ENCODE assay signal across 20 cellular contexts in genomic region chr12:79595273-79595672, GRCh38.
DNase-seq lines count a peak whose midpoint lies in the region; ATAC-seq and TF ChIP-seq lines count a peak whose summit lies in the region.
"Had no signal": no experiment of that assay in that cellular context is flagged by ENCODE, and none has a peak within 500 bp of the region (broad histone marks: within the 10 kb centered on the region; RNA-seq: fewer than 3 reads in every experiment).

No MANE protein-coding gene starts in this region.

- H3K4me3 ChIP-seq in GM23338 = no peak overlapping the region
- no peak overlapping the region for H3K4me3 ChIP-seq in thyroid gland (replicated peaks in 1 of 3)
- H3K4me3 ChIP-seq: A549; BLaER1 treated with 17β-estradiol and CSF1 and Interleukin-3, amounts not matched to agents 10 nM and 100 nM; GM12878 had no signal

- H3K27me3 ChIP-seq in GM23338 (ENCODE audit: insufficient read depth) = no peaks in the 10 kb centered on the region
- no peaks in the 10 kb centered on the region for H3K27me3 ChIP-seq in thyroid gland
- H3K27me3 ChIP-seq: BLaER1 treated with 17β-estradiol and CSF1 and Interleukin-3, amounts not matched to agents 10 nM and 100 nM had no signal

- H3K36me3 Mint-ChIP-seq in GM23338 (ENCODE audit: low read depth) = peaks cover 45% of the 10 kb centered on the region
- H3K36me3 Mint-ChIP-seq: CD8-positive, alpha-beta T cell had no signal

- peaks cover 7% of the 10 kb centered on the region for H3K27me3 Mint-ChIP-seq in GM23338 (ENCODE audit: insufficient read depth, low read depth, poor library complexity)
- H3K27me3 Mint-ChIP-seq: B cell; CD4-positive, alpha-beta T cell had no signal

- H4K20me1 ChIP-seq in GM23338 (replicated peaks; ENCODE audit: insufficient read depth) = 0 out of 2 replicates have a peak, but pooled peaks cover 11% of the 10 kb centered on the region
- H4K20me1 ChIP-seq: BLaER1 treated with 17β-estradiol and CSF1 and Interleukin-3, amounts not matched to agents 10 nM and 100 nM had no signal

- H3K9me2 ChIP-seq in GM23338 (ENCODE audit: insufficient read depth) = no peaks in the 10 kb centered on the region

- H3K27ac ChIP-seq in GM23338 (ENCODE audit: low read depth) (peak overlapping the region; percentile 35), thyroid gland (peak overlapping the region in 2 of 3 donors; percentile 11 to 32)
- H3K27ac ChIP-seq: 22Rv1; A549; BLaER1 treated with 17β-estradiol and CSF1 and Interleukin-3, amounts not matched to agents 10 nM and 100 nM; C4-2B had no signal

- H3K36me3 ChIP-seq in GM23338 (ENCODE audit: insufficient read depth) (peaks cover 8% of the 10 kb centered on the region; the same call in 1 of the 2 replicates), thyroid gland (no peaks in the 10 kb centered on the region)

- H3K4me3 Mint-ChIP-seq in GM23338 = no peak overlapping the region
- H3K4me3 Mint-ChIP-seq: B cell; CD4-positive, alpha-beta T cell; CD8-positive, alpha-beta T cell had no signal

- peaks cover 38% of the 10 kb centered on the region for H3K79me2 ChIP-seq in GM23338 (replicated peaks; ENCODE audit: insufficient read depth)

- no peak overlapping the region for H2AFZ ChIP-seq in GM23338

- 80 to 87% methylated on average over 4 of the region's 4 CpGs for whole genome bisulfite sequencing in thyroid gland, 2 donors

- no peaks in the 10 kb centered on the region for H3K9me3 ChIP-seq in thyroid gland
- H3K9me3 ChIP-seq: A549; BLaER1 treated with 17β-estradiol and CSF1 and Interleukin-3, amounts not matched to agents 10 nM and 100 nM; Caco-2 had no signal

- TF ChIP-seq POLR2A in thyroid gland (IDR thresholded peaks at IDR 0.05) = no peak

- H3K4me1 ChIP-seq in GM23338 (ENCODE audit: insufficient read depth) = no peaks in the 10 kb centered on the region
- H3K4me1 ChIP-seq in thyroid gland = peaks cover 0 to 3% of the 10 kb centered on the region in 2 donors

- H3K4me2 ChIP-seq in GM23338 = no peak overlapping the region
- H3K4me2 ChIP-seq: A549; BLaER1 treated with 17β-estradiol and CSF1 and Interleukin-3, amounts not matched to agents 10 nM and 100 nM had no signal

- H3K27ac Mint-ChIP-seq in GM23338 = no peak overlapping the region
- H3K27ac Mint-ChIP-seq: B cell; CD4-positive, alpha-beta T cell; CD8-positive, alpha-beta T cell had no signal

- no peaks in the 10 kb centered on the region for H3K9me3 Mint-ChIP-seq in GM23338
- H3K9me3 Mint-ChIP-seq: CD4-positive, alpha-beta T cell; CD8-positive, alpha-beta T cell had no signal

- intact Hi-C loops in thyroid gland (cut with DNase I) = no loop called here

- no peaks in the 10 kb centered on the region; the same call in 1 of the 2 replicates for H3F3A ChIP-seq in GM23338 (replicated peaks; ENCODE audit: low read depth)

- ATAC-seq in GM23338 (no peak), GM18502 (IDR thresholded peaks at IDR 0.05; ENCODE audit: poor library complexity, unreplicated experiment) (no peak)
- ATAC-seq: A549; CD8-positive, alpha-beta T cell; GM12878 had no signal

- TF ChIP-seq CTCF in GM23338 (conservative IDR thresholded peaks at IDR 0.05; ENCODE audit: low read depth in 2 of 2) (no peak), thyroid gland (IDR thresholded peaks at IDR 0.05) (no peak)

- H3K4me1 Mint-ChIP-seq in GM23338 = peaks cover 7% of the 10 kb centered on the region; the same call in 2 of the 3 replicates
- H3K4me1 Mint-ChIP-seq: B cell had no signal

- DNase-seq in GM23338 (ENCODE audit: low spot score) (no peak), NCI-H446 treated with DMSO at 0.1 percent for 48 hours (lab: John Stamatoyannopoulos, UW) (peak; percentile 63), fibroblast of peridontal ligament (ENCODE audit: extremely low read depth) (peak; percentile 17), thyroid gland (peak in 1 of 2 donors; percentile 24), OCI-M2 (lab: John Stamatoyannopoulos, UW; ENCODE audit: unreplicated experiment) (no peak), Kasumi-1 (lab: John Stamatoyannopoulos, UW) (no peak)
- DNase-seq: AML-193; Caco-2; Calu3; CD4-positive, alpha-beta T cell; CD8-positive, alpha-beta T cell; DMS79 treated with DMSO at 0.1 percent for 48 hours; GDM1 had no signal

TF ChIP-seq in GM23338, 12 proteins besides CTCF, POLR2A, EP300 and RAD21:
- TF ChIP-seq CREB1 (CRISPR knock-in tag; IDR thresholded peaks at IDR 0.05; ENCODE audit: low read depth) (no peak), EZH2phosphoT487 (IDR thresholded peaks at IDR 0.05; ENCODE audit: unreplicated experiment) (no peak)

Comparison
In these comparisons a context has a peak if more than half of its experiments do, and no peak if none do; other contexts are left out.
1. DNase-seq: peak in NCI-H446 treated with DMSO at 0.1 percent for 48 hours (single experiment) and fibroblast of peridontal ligament (single experiment); none in GM23338 (single experiment), OCI-M2 (single experiment) and Kasumi-1 (0 of 2).